15 cellular contexts compared by ENCODE assay signal in the genomic region with DNA sequence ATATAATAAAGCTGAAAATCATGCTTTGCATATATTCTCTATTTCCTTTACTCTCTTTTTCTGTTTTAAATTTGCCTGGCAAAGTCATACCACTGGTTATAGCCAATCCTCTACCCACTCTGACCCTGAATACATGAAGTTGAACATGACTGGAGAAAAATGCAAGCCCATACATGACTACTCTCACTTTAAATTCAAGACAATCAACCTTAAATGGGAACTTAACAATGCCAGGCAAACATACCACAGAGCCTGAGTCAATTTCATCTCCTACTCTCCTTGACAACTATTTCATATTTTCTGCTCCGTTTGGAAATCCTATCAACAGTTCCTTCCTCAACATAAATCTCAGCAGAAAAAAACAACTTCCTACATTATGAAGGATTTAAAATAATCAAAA. TPM values are rescaled to one million over a fixed set of nuclear protein-coding genes. Genes with fewer than 3 reads are reported as not detected.
DNase-seq lines count a peak whose midpoint lies in the region; ATAC-seq, FAIRE-seq and TF ChIP-seq lines count a peak whose summit lies in the region.
"Had no signal": no experiment of that assay in that cellular context is flagged by ENCODE, and none has a peak within 500 bp of the region (broad histone marks: within the 10 kb centered on the region; RNA-seq: fewer than 3 reads in every experiment).

No MANE protein-coding gene starts in this region.

- POLR2A ChIA-PET in MCF 10A (lab: Yijun Ruan, JAX), result no interaction called here

- no peak overlapping the region for H3K27ac Mint-ChIP-seq in MCF 10A (ENCODE audit: low read depth, unreplicated experiment)
- H3K27ac Mint-ChIP-seq: CD8-positive, alpha-beta memory T cell had no signal

- no peak overlapping the region for H3K4me3 Mint-ChIP-seq in MCF 10A (ENCODE audit: unreplicated experiment)
- H3K4me3 Mint-ChIP-seq: CD8-positive, alpha-beta memory T cell had no signal

- H3K4me1 ChIP-seq in breast epithelium (no peaks in the 10 kb centered on the region), keratinocyte (ENCODE audit: control insufficient read depth, extremely low read depth, insufficient read depth, low read length) (peaks cover 15% of the 10 kb centered on the region), small intestine (ENCODE audit: control insufficient read depth in 2 of 2, insufficient read depth in 1 of 2, low read depth in 1 of 2, low read length in 1 of 2) (no peaks in the 10 kb centered on the region)
- H3K4me1 ChIP-seq: BLaER1, HAP-1 had no signal

- H3K27me3 ChIP-seq in breast epithelium, result no peaks in the 10 kb centered on the region
- H3K27me3 ChIP-seq in bronchial epithelial cell (ENCODE audit: control insufficient read depth, insufficient read depth, low read length), result no peaks in the 10 kb centered on the region
- H3K27me3 ChIP-seq in keratinocyte (ENCODE audit: control insufficient read depth, extremely low read depth, insufficient read depth, low read length), result no peaks in the 10 kb centered on the region
- H3K27me3 ChIP-seq in small intestine (ENCODE audit: control insufficient read depth in 2 of 2, insufficient read depth in 2 of 2, low read length in 2 of 2), result no peaks in the 10 kb centered on the region
- H3K27me3 ChIP-seq: BLaER1 had no signal

- H3K9me1 ChIP-seq in keratinocyte (ENCODE audit: control insufficient read depth, extremely low read depth, insufficient read depth, low read length), result no peaks in the 10 kb centered on the region

- in situ Hi-C loops in GM13976 (cut with MboI; ENCODE audit: low sequenced_read_pairs, unreplicated experiment), result no loop called here

- H3K36me3 Mint-ChIP-seq in MCF 10A (ENCODE audit: insufficient read depth, unreplicated experiment), result no peaks in the 10 kb centered on the region
- H3K36me3 Mint-ChIP-seq: CD8-positive, alpha-beta memory T cell had no signal

- WGBS in small intestine, 3 donors, result 46 to 67% (median 63%) methylated on average over 1 of the region's 1 CpG

- peak; percentile 66 for FAIRE-seq in bronchial epithelial cell (lab: Jason Lieb, UNC)
- FAIRE-seq in keratinocyte (lab: Jason Lieb, UNC), result peak; percentile 95
- no peak for FAIRE-seq in small intestine (lab: Jason Lieb, UNC)
- FAIRE-seq: H1 had no signal

- H3K27me3 Mint-ChIP-seq in MCF 10A (ENCODE audit: insufficient read depth, unreplicated experiment), result no peaks in the 10 kb centered on the region
- H3K27me3 Mint-ChIP-seq: CD8-positive, alpha-beta memory T cell had no signal

- no peak overlapping the region for H3K4me3 ChIP-seq in breast epithelium
- no peak overlapping the region for H3K4me3 ChIP-seq in bronchial epithelial cell (ENCODE audit: low read depth, low read length)
- no peak overlapping the region for H3K4me3 ChIP-seq in keratinocyte (ENCODE audit: control insufficient read depth in 2 of 3, extremely low read depth in 1 of 3, insufficient read depth in 2 of 3, low read depth in 1 of 3, low read length in 3 of 3)
- no peak overlapping the region for H3K4me3 ChIP-seq in small intestine (ENCODE audit: low read depth in 1 of 2, low read length in 2 of 2)
- H3K4me3 ChIP-seq: BLaER1, HAP-1 had no signal

- H3K4me1 Mint-ChIP-seq in MCF 10A (ENCODE audit: insufficient read depth, unreplicated experiment), result no peaks in the 10 kb centered on the region
- H3K4me1 Mint-ChIP-seq: CD8-positive, alpha-beta memory T cell had no signal

- intact Hi-C loops in MCF 10A (cut with micrococcal nuclease) (no loop called here), breast epithelium (cut with DNase I; ENCODE audit: low total_unique reads) (no loop called here)

- no peak overlapping the region for H3K9ac ChIP-seq in keratinocyte (ENCODE audit: control insufficient read depth, extremely low read depth, insufficient read depth, low read length)
- H3K9ac ChIP-seq: BLaER1 had no signal

- H3K79me2 ChIP-seq in keratinocyte (ENCODE audit: control insufficient read depth, insufficient read depth, low read length), result no peaks in the 10 kb centered on the region

- TF ChIP-seq CTCF in MCF 10A (IDR thresholded peaks at IDR 0.05; ENCODE audit: unreplicated experiment) (no peak), breast epithelium (IDR thresholded peaks at IDR 0.05) (no peak), bronchial epithelial cell (IDR thresholded peaks at IDR 0.05; ENCODE audit: insufficient read depth, low read length, severe bottlenecking) (no peak), keratinocyte (optimal IDR thresholded peaks at IDR 0.05 in 1 of 3, IDR thresholded peaks at IDR 0.05 in 1 of 3, conservative IDR thresholded peaks at IDR 0.05 in 1 of 3; ENCODE audit: extremely low read depth in 1 of 3, insufficient read depth in 2 of 3, low read length in 3 of 3) (no peak), GM13976 (IDR thresholded peaks at IDR 0.05; ENCODE audit: borderline replicate concordance, control extremely low read depth, extremely low read depth, insufficient read depth, missing control alignments) (no peak)

- H3K9me3 ChIP-seq in breast epithelium, result no peaks in the 10 kb centered on the region
- no peaks in the 10 kb centered on the region for H3K9me3 ChIP-seq in keratinocyte (ENCODE audit: control insufficient read depth, low read depth, low read length)
- no peaks in the 10 kb centered on the region for H3K9me3 ChIP-seq in small intestine (ENCODE audit: control insufficient read depth, low read depth)
- H3K9me3 ChIP-seq: BLaER1, HAP-1 had no signal

- no peak for ATAC-seq in HG03097 (IDR thresholded peaks at IDR 0.05; ENCODE audit: low FRiP score, unreplicated experiment)

- H3K27ac ChIP-seq in breast epithelium, result no peak overlapping the region
- peak overlapping the region; percentile 41 for H3K27ac ChIP-seq in keratinocyte (ENCODE audit: control insufficient read depth, insufficient read depth, low read length)
- no peak overlapping the region for H3K27ac ChIP-seq in small intestine (ENCODE audit: low read depth in 1 of 2, low read length in 1 of 2)
- H3K27ac ChIP-seq: 22Rv1, BLaER1 had no signal

- CTCF ChIA-PET in MCF 10A (lab: Yijun Ruan, JAX), result interaction anchor here (0.9 to 1.1 kb wide), 2 partner anchors 15 to 25 kb away, joined by 3 to 5 read pairs; no protein-coding TSS in a partner anchor

- TF ChIP-seq POLR2A in breast epithelium (IDR thresholded peaks at IDR 0.05), result no peak

- H3K36me3 ChIP-seq in breast epithelium (no peaks in the 10 kb centered on the region), bronchial epithelial cell (ENCODE audit: control insufficient read depth, insufficient read depth, low read length) (no peaks in the 10 kb centered on the region), keratinocyte (ENCODE audit: control insufficient read depth in 2 of 2, extremely low read depth in 1 of 2, insufficient read depth in 2 of 2, low read length in 2 of 2) (no peaks in the 10 kb centered on the region), small intestine (ENCODE audit: control insufficient read depth in 2 of 2, insufficient read depth in 2 of 2, low read length in 2 of 2) (no peaks in the 10 kb centered on the region)
- H3K36me3 ChIP-seq: BLaER1, HAP-1 had no signal

- no peaks in the 10 kb centered on the region for H3K9me3 Mint-ChIP-seq in MCF 10A (ENCODE audit: unreplicated experiment)

- BruUV-seq in MCF 10A (replicated peaks; lab: Mats Ljungman, UMichigan), result no TSS peak

- H2AFZ ChIP-seq in keratinocyte (ENCODE audit: control insufficient read depth, low read length), result peak overlapping the region; percentile 34

- dilution Hi-C loops in keratinocyte (cut with MboI; ENCODE audit: extremely low pct_ligation_motif_present, low sequenced_read_pairs), result no loop called here

- H4K20me1 ChIP-seq in keratinocyte (ENCODE audit: control insufficient read depth, extremely low read depth, insufficient read depth, low read length), result no peaks in the 10 kb centered on the region
- H4K20me1 ChIP-seq: BLaER1 had no signal

- DNase-seq in MCF 10A (ENCODE audit: unreplicated experiment) (peak; percentile 16), breast epithelium (ENCODE audit: low spot score in 2 of 2) (no peak), bronchial epithelial cell (ENCODE audit: low read depth) (peak; percentile 98), keratinocyte (ENCODE audit: low read depth, low spot score) (peak; percentile 69), GM13976 (ENCODE audit: low spot score) (no peak), small intestine (no peak)
- DNase-seq: AML-193; CD8-positive, alpha-beta memory T cell; DMS53; GF-D8 had no signal

- H3K4me2 ChIP-seq in keratinocyte (ENCODE audit: control insufficient read depth, extremely low read depth, insufficient read depth, low read depth, low read length), result peak overlapping the region; percentile 13
- H3K4me2 ChIP-seq: BLaER1 had no signal

RNA-seq across cellular contexts. Expression of a gene that starts 22.6 kb away (rescaled TPM):
- total RNA-seq in MCF 10A (2022) (0.10 and 0.14 TPM in 2 replicates), breast epithelium (under 1 TPM; under 0.01 to 0.29 (median 0.16) TPM), bronchial epithelial cell (0.13 TPM in 1 of 2 replicates, not detected in the other)
- polyA plus RNA-seq in keratinocyte (0.01 to 0.12 TPM (median 0.12 TPM) in 3 replicates), small intestine (not detected)
- polyA plus RNA-seq in keratinocyte (2011; ENCODE audit: low read depth), result 0.27 TPM
- polyA plus RNA-seq in keratinocyte (2011; cell fraction: cytosol; rRNA removed), result not detected in 2 replicates
- polyA plus RNA-seq in keratinocyte (2011; cell fraction: nucleus; rRNA removed), result 0.23 and 0.34 TPM in 2 replicates
- 0.14 TPM in 1 of 2 replicates, not detected in the other for polyA plus RNA-seq in keratinocyte (2012; ENCODE audit: low replicate concordance)
- polyA minus RNA-seq in keratinocyte, result 0.03 TPM in 1 of 3 replicates, not detected in the others
- not detected for polyA minus RNA-seq in keratinocyte (2011; cell fraction: cytosol; rRNA and poly(A)+ RNA removed)
- 0.31 TPM in 1 of 2 replicates, not detected in the other for polyA minus RNA-seq in keratinocyte (2011; cell fraction: nucleus; rRNA and poly(A)+ RNA removed)
- total RNA-seq: CD8-positive, alpha-beta memory T cell had no signal
- polyA plus RNA-seq: CD8-positive, alpha-beta memory T cell had no signal

RNA-seq across cellular contexts. Expression of a gene that starts 44.9 kb away (rescaled TPM):
- total RNA-seq in MCF 10A (2022) (1.3 and 2.4 TPM in 2 replicates), breast epithelium (1 to 10 TPM in 2 of 3 donors, under 1 TPM in 1; 0.80 to 6.9 (median 2.6) TPM), bronchial epithelial cell (0.64 and 1.6 TPM in 2 replicates)
- polyA plus RNA-seq in keratinocyte (18.4 to 41.1 TPM (median 32.1 TPM) in 3 replicates), small intestine (under 1 TPM in 2 of 3 donors, not detected in 1; 0.07 to 0.54 TPM)
- 27.0 TPM for polyA plus RNA-seq in keratinocyte (2011; ENCODE audit: low read depth)
- polyA plus RNA-seq in keratinocyte (2011; cell fraction: cytosol; rRNA removed), result 27.3 and 29.6 TPM in 2 replicates
- 16.4 and 21.3 TPM in 2 replicates for polyA plus RNA-seq in keratinocyte (2011; cell fraction: nucleus; rRNA removed)
- polyA plus RNA-seq in keratinocyte (2012; ENCODE audit: low replicate concordance), result 11.3 and 13.0 TPM in 2 replicates
- polyA minus RNA-seq in keratinocyte, result 16.4 to 29.2 TPM (median 19.6 TPM) in 3 replicates
- 7.3 TPM for polyA minus RNA-seq in keratinocyte (2011; cell fraction: cytosol; rRNA and poly(A)+ RNA removed)
- 5.1 and 12.9 TPM in 2 replicates for polyA minus RNA-seq in keratinocyte (2011; cell fraction: nucleus; rRNA and poly(A)+ RNA removed)
- total RNA-seq: CD8-positive, alpha-beta memory T cell had no signal
- polyA plus RNA-seq: CD8-positive, alpha-beta memory T cell had no signal

Comparison
In these comparisons a context has a peak if more than half of its experiments do, and no peak if none do; other contexts are left out.
1. DNase-seq: peak in MCF 10A (single experiment), bronchial epithelial cell (single experiment) and keratinocyte (single experiment); none in breast epithelium (0 of 2), GM13976 (single experiment) and small intestine (single experiment).